Comparison of ENCODE assay signal across 8 cellular contexts in the genomic region with DNA sequence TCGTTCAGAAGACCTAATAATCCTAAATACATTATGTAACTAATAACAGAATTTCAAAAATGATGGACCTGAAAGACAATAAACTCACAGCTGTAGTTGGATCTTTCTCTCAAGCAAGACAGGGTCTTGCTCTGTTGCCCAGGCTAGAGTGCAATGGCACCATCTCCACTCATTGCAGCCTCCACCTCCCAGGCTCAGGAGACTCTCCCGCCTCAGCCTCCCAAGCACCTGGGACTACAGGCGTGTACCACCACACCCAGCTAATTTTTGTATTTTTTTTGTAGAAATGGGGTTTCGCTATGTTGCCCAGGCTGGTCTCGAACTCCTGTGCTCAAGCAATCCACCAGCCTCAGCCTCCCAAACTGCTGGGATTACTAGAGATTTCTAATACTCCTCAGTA. TPM values are rescaled to one million over a fixed set of nuclear protein-coding genes. Genes with fewer than 3 reads are reported as not detected.
DNase-seq lines count a peak whose midpoint lies in the region; ATAC-seq, FAIRE-seq and TF ChIP-seq lines count a peak whose summit lies in the region.
"Not testable (repeated sequence)": the region's sequence is repeated elsewhere in the genome, so short reads cannot be mapped to it uniquely, and the experiment has no call there.
"Had no signal": no experiment of that assay in that cellular context is flagged by ENCODE, and none has a peak within 500 bp of the region (broad histone marks: within the 10 kb centered on the region; RNA-seq: fewer than 3 reads in every experiment).

No MANE protein-coding gene starts in this region.

- H3K4me3 ChIP-seq in HEK293 (ENCODE audit: low read depth, low read length); HepG2 (replicated peaks in 1 of 3; ENCODE audit: insufficient read depth in 1 of 3, low read depth in 2 of 3, low read length in 3 of 3); neutrophil (ENCODE audit: low read depth in 1 of 2, low read length in 1 of 2); psoas muscle: not testable (repeated sequence)

- H3K4me1 Mint-ChIP-seq in activated CD4-positive, alpha-beta T cell treated with anti-CD3 and anti-CD28 coated beads for 36 hours; activated T-cell treated with anti-CD3 and anti-CD28 coated beads, Interleukin-2, amount 50 U/mL, for 24 hours (ENCODE audit: low read depth): not testable (repeated sequence)

- not testable (repeated sequence) for TF ChIP-seq EP300 in HepG2 (IDR thresholded peaks at IDR 0.05; ENCODE audit: low read depth in 2 of 2, low read length in 2 of 2); HepG2 (CRISPR knock-in tag; IDR thresholded peaks at IDR 0.05; ENCODE audit: borderline replicate concordance)

- H3K9me3 Mint-ChIP-seq in activated CD4-positive, alpha-beta T cell treated with anti-CD3 and anti-CD28 coated beads for 36 hours (ENCODE audit: low read depth); activated T-cell treated with anti-CD3 and anti-CD28 coated beads, Interleukin-2, amount 50 U/mL, for 24 hours: not testable (repeated sequence)

- not testable (repeated sequence) for H3K27ac ChIP-seq in HEK293 (ENCODE audit: extremely low read depth, low read depth, low read length); HepG2 (ENCODE audit: extremely low read length, insufficient read depth, low read length)
- H3K27ac ChIP-seq in neutrophil (peak overlapping the region; percentile 84), psoas muscle (peak overlapping the region; percentile 27)

- H3K36me3 ChIP-seq in HEK293 (ENCODE audit: control insufficient read depth in 2 of 2, insufficient read depth in 1 of 2, low read length in 2 of 2) = peaks cover 98 to 99% of the 10 kb centered on the region in 2 experiments
- H3K36me3 ChIP-seq in HepG2 (replicated peaks in 1 of 2; ENCODE audit: control insufficient read depth in 1 of 2, insufficient read depth in 2 of 2, low read length in 2 of 2) = peaks cover 34 to 73% of the 10 kb centered on the region in 2 experiments
- H3K36me3 ChIP-seq in neutrophil = peaks cover 47% of the 10 kb centered on the region
- H3K36me3 ChIP-seq in psoas muscle (ENCODE audit: insufficient read depth in 1 of 2, low read depth in 1 of 2) = peaks cover 22 to 99% of the 10 kb centered on the region in 2 donors

- not testable (repeated sequence) for H3K27me3 ChIP-seq in HepG2 (ENCODE audit: control insufficient read depth in 1 of 2, insufficient read depth in 2 of 2, low read length in 2 of 2); neutrophil; psoas muscle (ENCODE audit: insufficient read depth in 3 of 3, low read length in 2 of 3)

- FAIRE-seq in HepG2 (lab: Jason Lieb, UNC) = not testable (repeated sequence)

- CTCF ChIA-PET in HEK293 (lab: Yijun Ruan, JAX) = interaction anchor here (1.7 kb wide), 1 partner anchor 15 kb away, joined by 5 read pairs; a partner anchor contains a TSS
- CTCF ChIA-PET in activated CD4-positive, alpha-beta T cell treated with anti-CD3 and anti-CD28 coated beads for 36 hours (lab: Charles Lee); HepG2 (lab: Yijun Ruan, JAX; ENCODE audit: low intra/inter-chr PET ratio, low total read pairs): not testable (repeated sequence)

- H3K4me2 ChIP-seq in HepG2 (ENCODE audit: low read depth, low read length) = not testable (repeated sequence)

- not testable (repeated sequence) for DNase-seq in activated CD4-positive, alpha-beta T cell treated with anti-CD3 and anti-CD28 coated beads for 36 hours; activated T-cell treated with anti-CD3 and anti-CD28 coated beads, Interleukin-2, amount 50 U/mL, for 24 hours; HepG2 (ENCODE audit: low spot score); psoas muscle
- DNase-seq in Right ventricle myocardium inferior (ENCODE audit: missing footprints) = peak; percentile 5

- H3K27me3 Mint-ChIP-seq in activated CD4-positive, alpha-beta T cell treated with anti-CD3 and anti-CD28 coated beads for 36 hours; activated T-cell treated with anti-CD3 and anti-CD28 coated beads, Interleukin-2, amount 50 U/mL, for 24 hours: not testable (repeated sequence)

- H3K9me3 ChIP-seq in HEK293 (ENCODE audit: control insufficient read depth, insufficient read depth, low read depth, low read length); HepG2 (ENCODE audit: low read length); neutrophil; psoas muscle: not testable (repeated sequence)

- intact Hi-C loops in activated CD4-positive, alpha-beta T cell treated with anti-CD3 and anti-CD28 coated beads for 36 hours (cut with DNase I, micrococcal nuclease); HepG2 (cut with micrococcal nuclease; ENCODE audit: unreplicated experiment): not testable (repeated sequence)
- intact Hi-C loops in Right ventricle myocardium inferior (cut with DNase I) = loop anchor here (10.0 kb wide), 1 partner anchor 381 kb away; a partner anchor contains a TSS
- intact Hi-C loops in psoas muscle (cut with DNase I) = loop anchor here in 1 of 2 donors (10.0 kb wide), 2 partner anchors 361 to 651 kb away; a partner anchor contains a TSS

- not testable (repeated sequence) for H3K4me1 ChIP-seq in HEK293 (ENCODE audit: control insufficient read depth, insufficient read depth, low read length); HepG2 (ENCODE audit: insufficient read depth, low read length); psoas muscle
- H3K4me1 ChIP-seq in neutrophil (ENCODE audit: control insufficient read depth in 1 of 2, insufficient read depth in 1 of 2, low read depth in 1 of 2, low read length in 1 of 2) = peaks cover 28 to 32% of the 10 kb centered on the region in 2 experiments

- TF ChIP-seq POLR2A in HepG2 (IDR thresholded peaks at IDR 0.05; ENCODE audit: insufficient read depth in 1 of 2, low read depth in 2 of 2, low read length in 2 of 2) = not testable (repeated sequence)

- 97% methylated on average over 5 of the region's 5 CpGs for WGBS in HepG2 (ENCODE audit: low lambda C conversion rate)
- WGBS in psoas muscle, 3 donors = 83 to 89% (median 88%) methylated on average over 5 of the region's 5 CpGs

- H3K27ac Mint-ChIP-seq in activated CD4-positive, alpha-beta T cell treated with anti-CD3 and anti-CD28 coated beads for 36 hours = peak overlapping the region; percentile 47
- peak overlapping the region; percentile 44 for H3K27ac Mint-ChIP-seq in activated T-cell treated with anti-CD3 and anti-CD28 coated beads, Interleukin-2, amount 50 U/mL, for 24 hours

- not testable (repeated sequence) for H4K20me1 ChIP-seq in HepG2 (ENCODE audit: insufficient read depth, low read length)

- POLR2A ChIA-PET in HEK293 (lab: Yijun Ruan, JAX) = interaction anchor here (1.2 to 1.3 kb wide), 2 partner anchors 17 to 20 kb away, joined by 3 read pairs; no protein-coding TSS in a partner anchor
- POLR2A ChIA-PET in activated CD4-positive, alpha-beta T cell treated with anti-CD3 and anti-CD28 coated beads for 36 hours (lab: Charles Lee); HepG2 (lab: Yijun Ruan, JAX): not testable (repeated sequence)

- TF ChIP-seq RAD21 in HepG2 (CRISPR knock-in tag; IDR thresholded peaks at IDR 0.05) = not testable (repeated sequence)

- not testable (repeated sequence) for H3K4me3 Mint-ChIP-seq in activated CD4-positive, alpha-beta T cell treated with anti-CD3 and anti-CD28 coated beads for 36 hours; activated T-cell treated with anti-CD3 and anti-CD28 coated beads, Interleukin-2, amount 50 U/mL, for 24 hours

- H3K79me2 ChIP-seq in HepG2 (ENCODE audit: insufficient read depth, low read length) = not testable (repeated sequence)

- H3K36me3 Mint-ChIP-seq in activated CD4-positive, alpha-beta T cell treated with anti-CD3 and anti-CD28 coated beads for 36 hours (ENCODE audit: low read depth) = peaks cover 60% of the 10 kb centered on the region
- H3K36me3 Mint-ChIP-seq in activated T-cell treated with anti-CD3 and anti-CD28 coated beads, Interleukin-2, amount 50 U/mL, for 24 hours (ENCODE audit: low read depth) = peaks cover 98% of the 10 kb centered on the region

- H2AFZ ChIP-seq in HepG2 (ENCODE audit: low read length) = not testable (repeated sequence)

- TF ChIP-seq CTCF in HEK293 (tag by site-specific recombination; IDR thresholded peaks at IDR 0.05); HepG2 (CRISPR knock-in tag; IDR thresholded peaks at IDR 0.05); neutrophil (IDR thresholded peaks at IDR 0.05); psoas muscle (IDR thresholded peaks at IDR 0.05): not testable (repeated sequence)

- H3K9ac ChIP-seq in HepG2 (ENCODE audit: insufficient read depth, low read depth, low read length) = not testable (repeated sequence)

- ATAC-seq in activated CD4-positive, alpha-beta T cell treated with anti-CD3 and anti-CD28 coated beads for 36 hours; Right ventricle myocardium inferior; HepG2; psoas muscle: not testable (repeated sequence)

- BruUV-seq in HepG2 (replicated peaks; lab: Mats Ljungman, UMichigan) = not testable (repeated sequence)

- in situ Hi-C loops in HepG2 (cut with HindIII; ENCODE audit: extremely low pct_ligation_motif_present, low pct_unique_long_range_greater_than_20kb) = not testable (repeated sequence)

RNA-seq across cellular contexts. Expression of a gene that starts 14.3 kb away (rescaled TPM):
- total RNA-seq in activated CD4-positive, alpha-beta T cell treated with anti-CD3 and anti-CD28 coated beads for 36 hours = 1 to 10 TPM; 2.1 to 2.6 TPM
- 73.0 TPM for total RNA-seq in Right ventricle myocardium inferior
- 4.7 and 6.6 TPM in 2 replicates for total RNA-seq in HepG2 (2016; rRNA removed; fragmentation: Illumina TruSeq; extraction: Trizol)
- 19.7 and 24.4 TPM in 2 replicates for total RNA-seq in HepG2 (2016; cell fraction: cytosol; rRNA removed; fragmentation: Illumina TruSeq; extraction: Trizol; ENCODE audit: low read depth)
- total RNA-seq in HepG2 (2016; cell fraction: insoluble cytoplasmic fraction; rRNA removed; fragmentation: Illumina TruSeq; extraction: Trizol) = 5.0 and 7.1 TPM in 2 replicates
- total RNA-seq in HepG2 (2016; cell fraction: membrane; rRNA removed; fragmentation: Illumina TruSeq; extraction: Trizol) = 13.1 and 14.3 TPM in 2 replicates
- 3.3 and 3.9 TPM in 2 replicates for total RNA-seq in HepG2 (2016; cell fraction: nucleus; rRNA removed; fragmentation: Illumina TruSeq; extraction: Trizol)
- polyA plus RNA-seq in HepG2 (2011; rRNA removed) = 8.1 and 9.4 TPM in 2 replicates
- 4.3 and 6.7 TPM in 2 replicates for polyA plus RNA-seq in HepG2 (2011; cell fraction: cytosol; rRNA removed)
- polyA plus RNA-seq in HepG2 (2011; cell fraction: nucleus; rRNA removed) = 19.2 and 23.3 TPM in 2 replicates
- 4.5 and 5.2 TPM in 2 replicates for polyA plus RNA-seq in HepG2 (2012)
- 24.9 and 29.6 TPM in 2 replicates for polyA plus RNA-seq in HepG2 (2016; cell fraction: cytosol; fragmentation: Illumina TruSeq; extraction: Trizol; ENCODE audit: low read depth)
- polyA plus RNA-seq in HepG2 (2016; cell fraction: insoluble cytoplasmic fraction; fragmentation: Illumina TruSeq; extraction: Trizol; ENCODE audit: low read depth) = 3.9 and 6.6 TPM in 2 replicates
- polyA plus RNA-seq in HepG2 (2016; cell fraction: membrane; fragmentation: Illumina TruSeq; extraction: Trizol; ENCODE audit: low read depth) = 12.1 and 14.0 TPM in 2 replicates
- polyA plus RNA-seq in HepG2 (2016; cell fraction: nucleus; fragmentation: Illumina TruSeq; extraction: Trizol; ENCODE audit: insufficient read depth, low read depth) = 6.7 and 7.6 TPM in 2 replicates
- 5.6 and 7.3 TPM in 2 replicates for polyA minus RNA-seq in HepG2 (2011; rRNA and poly(A)+ RNA removed; ENCODE audit: low replicate concordance)
- 5.0 TPM in 2 replicates for polyA minus RNA-seq in HepG2 (2011; cell fraction: cytosol; rRNA and poly(A)+ RNA removed)
- polyA minus RNA-seq in HepG2 (2011; cell fraction: nucleus; rRNA and poly(A)+ RNA removed) = 6.0 and 9.0 TPM in 2 replicates
- 10 to 100 TPM; 23.3 to 44.5 (median 29.8) TPM for total RNA-seq in psoas muscle
- polyA plus RNA-seq in psoas muscle = 10 to 100 TPM; 26.8 to 49.9 (median 39.1) TPM

RNA-seq across cellular contexts. Expression of a gene that starts 18.4 kb away (rescaled TPM):
- 1 to 10 TPM in 1 of 2 experiments, under 1 TPM in 1; 0.98 to 1.2 TPM for total RNA-seq in activated CD4-positive, alpha-beta T cell treated with anti-CD3 and anti-CD28 coated beads for 36 hours
- 12.4 TPM for total RNA-seq in Right ventricle myocardium inferior
- total RNA-seq in HepG2 (2016; rRNA removed; fragmentation: Illumina TruSeq; extraction: Trizol) = 0.24 TPM in 1 of 2 replicates, not detected in the other
- total RNA-seq in HepG2 (2016; cell fraction: cytosol; rRNA removed; fragmentation: Illumina TruSeq; extraction: Trizol; ENCODE audit: low read depth) = 0.09 TPM in 1 of 2 replicates, not detected in the other
- 0.04 TPM in 1 of 2 replicates, not detected in the other for total RNA-seq in HepG2 (2016; cell fraction: insoluble cytoplasmic fraction; rRNA removed; fragmentation: Illumina TruSeq; extraction: Trizol)
- total RNA-seq in HepG2 (2016; cell fraction: membrane; rRNA removed; fragmentation: Illumina TruSeq; extraction: Trizol) = 0.07 and 0.09 TPM in 2 replicates
- 0.16 and 0.34 TPM in 2 replicates for total RNA-seq in HepG2 (2016; cell fraction: nucleus; rRNA removed; fragmentation: Illumina TruSeq; extraction: Trizol)
- polyA plus RNA-seq in HepG2 (2011; rRNA removed) = 0.71 and 0.72 TPM in 2 replicates
- polyA plus RNA-seq in HepG2 (2011; cell fraction: cytosol; rRNA removed) = 0.17 and 0.25 TPM in 2 replicates
- polyA plus RNA-seq in HepG2 (2011; cell fraction: nucleus; rRNA removed) = 7.1 and 9.1 TPM in 2 replicates
- polyA plus RNA-seq in HepG2 (2012) = 0.39 and 0.59 TPM in 2 replicates
- not detected in 2 replicates for polyA plus RNA-seq in HepG2 (2016; cell fraction: cytosol; fragmentation: Illumina TruSeq; extraction: Trizol; ENCODE audit: low read depth)
- polyA plus RNA-seq in HepG2 (2016; cell fraction: insoluble cytoplasmic fraction; fragmentation: Illumina TruSeq; extraction: Trizol; ENCODE audit: low read depth) = not detected in 2 replicates
- polyA plus RNA-seq in HepG2 (2016; cell fraction: membrane; fragmentation: Illumina TruSeq; extraction: Trizol; ENCODE audit: low read depth) = not detected in 2 replicates
- 0.44 and 0.51 TPM in 2 replicates for polyA plus RNA-seq in HepG2 (2016; cell fraction: nucleus; fragmentation: Illumina TruSeq; extraction: Trizol; ENCODE audit: insufficient read depth, low read depth)
- 0.23 and 0.68 TPM in 2 replicates for polyA minus RNA-seq in HepG2 (2011; rRNA and poly(A)+ RNA removed; ENCODE audit: low replicate concordance)
- polyA minus RNA-seq in HepG2 (2011; cell fraction: cytosol; rRNA and poly(A)+ RNA removed) = not detected in 2 replicates
- 0.99 and 1.5 TPM in 2 replicates for polyA minus RNA-seq in HepG2 (2011; cell fraction: nucleus; rRNA and poly(A)+ RNA removed)
- total RNA-seq in psoas muscle = 1 to 10 TPM; 5.2 to 8.9 (median 6.4) TPM
- 1 to 10 TPM; 2.0 to 4.9 (median 4.1) TPM for polyA plus RNA-seq in psoas muscle

RNA-seq across cellular contexts. Expression of a gene that starts 20.7 kb away (rescaled TPM):
- 100 to 1,000 TPM; 391 to 425 TPM for total RNA-seq in activated CD4-positive, alpha-beta T cell treated with anti-CD3 and anti-CD28 coated beads for 36 hours
- total RNA-seq in Right ventricle myocardium inferior = 120 TPM
- total RNA-seq in HepG2 (2016; rRNA removed; fragmentation: Illumina TruSeq; extraction: Trizol) = 112 and 318 TPM in 2 replicates
- 27.9 and 29.6 TPM in 2 replicates for total RNA-seq in HepG2 (2016; cell fraction: cytosol; rRNA removed; fragmentation: Illumina TruSeq; extraction: Trizol; ENCODE audit: low read depth)
- total RNA-seq in HepG2 (2016; cell fraction: insoluble cytoplasmic fraction; rRNA removed; fragmentation: Illumina TruSeq; extraction: Trizol) = 104 and 284 TPM in 2 replicates
- 59.5 and 61.6 TPM in 2 replicates for total RNA-seq in HepG2 (2016; cell fraction: membrane; rRNA removed; fragmentation: Illumina TruSeq; extraction: Trizol)
- total RNA-seq in HepG2 (2016; cell fraction: nucleus; rRNA removed; fragmentation: Illumina TruSeq; extraction: Trizol) = 124 and 135 TPM in 2 replicates
- 179 and 195 TPM in 2 replicates for polyA plus RNA-seq in HepG2 (2011; rRNA removed)
- polyA plus RNA-seq in HepG2 (2011; cell fraction: cytosol; rRNA removed) = 79.1 and 90.7 TPM in 2 replicates
- 265 and 296 TPM in 2 replicates for polyA plus RNA-seq in HepG2 (2011; cell fraction: nucleus; rRNA removed)
- 129 and 145 TPM in 2 replicates for polyA plus RNA-seq in HepG2 (2012)
- 15.0 and 17.7 TPM in 2 replicates for polyA plus RNA-seq in HepG2 (2016; cell fraction: cytosol; fragmentation: Illumina TruSeq; extraction: Trizol; ENCODE audit: low read depth)
- 300 and 377 TPM in 2 replicates for polyA plus RNA-seq in HepG2 (2016; cell fraction: insoluble cytoplasmic fraction; fragmentation: Illumina TruSeq; extraction: Trizol; ENCODE audit: low read depth)
- 37.4 and 39.7 TPM in 2 replicates for polyA plus RNA-seq in HepG2 (2016; cell fraction: membrane; fragmentation: Illumina TruSeq; extraction: Trizol; ENCODE audit: low read depth)
- polyA plus RNA-seq in HepG2 (2016; cell fraction: nucleus; fragmentation: Illumina TruSeq; extraction: Trizol; ENCODE audit: insufficient read depth, low read depth) = 245 and 257 TPM in 2 replicates
- 401 and 410 TPM in 2 replicates for polyA minus RNA-seq in HepG2 (2011; rRNA and poly(A)+ RNA removed; ENCODE audit: low replicate concordance)
- 275 and 377 TPM in 2 replicates for polyA minus RNA-seq in HepG2 (2011; cell fraction: cytosol; rRNA and poly(A)+ RNA removed)
- 189 and 229 TPM in 2 replicates for polyA minus RNA-seq in HepG2 (2011; cell fraction: nucleus; rRNA and poly(A)+ RNA removed)
- 100 to 1,000 TPM; 218 to 305 (median 223) TPM for total RNA-seq in psoas muscle
- 100 to 1,000 TPM in 1 of 3 donors, 10 to 100 TPM in 2; 84.8 to 138 (median 90.2) TPM for polyA plus RNA-seq in psoas muscle

RNA-seq across cellular contexts. Expression of a gene that starts 35.3 kb away (rescaled TPM):
- 1 to 10 TPM in 1 of 2 experiments, under 1 TPM in 1; 0.76 to 1.1 TPM for total RNA-seq in activated CD4-positive, alpha-beta T cell treated with anti-CD3 and anti-CD28 coated beads for 36 hours
- total RNA-seq in Right ventricle myocardium inferior (5.5 TPM), HepG2 (2016; rRNA removed; fragmentation: Illumina TruSeq; extraction: Trizol) (3.3 and 7.3 TPM in 2 replicates), psoas muscle (10 to 100 TPM; 10.1 to 70.5 (median 30.0) TPM)
- total RNA-seq in HepG2 (2016; cell fraction: cytosol; rRNA removed; fragmentation: Illumina TruSeq; extraction: Trizol; ENCODE audit: low read depth) = 0.97 and 1.3 TPM in 2 replicates
- total RNA-seq in HepG2 (2016; cell fraction: insoluble cytoplasmic fraction; rRNA removed; fragmentation: Illumina TruSeq; extraction: Trizol) = 2.0 and 8.1 TPM in 2 replicates
- total RNA-seq in HepG2 (2016; cell fraction: membrane; rRNA removed; fragmentation: Illumina TruSeq; extraction: Trizol) = 4.2 and 4.8 TPM in 2 replicates
- total RNA-seq in HepG2 (2016; cell fraction: nucleus; rRNA removed; fragmentation: Illumina TruSeq; extraction: Trizol) = 6.5 and 9.2 TPM in 2 replicates
- polyA plus RNA-seq in HepG2 (2011; rRNA removed) (20.0 and 26.7 TPM in 2 replicates), psoas muscle (10 to 100 TPM in 2 of 3 donors, 1 to 10 TPM in 1; 9.5 to 21.7 (median 19.0) TPM)
- polyA plus RNA-seq in HepG2 (2011; cell fraction: cytosol; rRNA removed) = 24.6 and 32.6 TPM in 2 replicates
- 23.0 and 27.0 TPM in 2 replicates for polyA plus RNA-seq in HepG2 (2011; cell fraction: nucleus; rRNA removed)
- 23.6 and 32.7 TPM in 2 replicates for polyA plus RNA-seq in HepG2 (2012)
- polyA plus RNA-seq in HepG2 (2016; cell fraction: cytosol; fragmentation: Illumina TruSeq; extraction: Trizol; ENCODE audit: low read depth) = 1.1 and 1.6 TPM in 2 replicates
- 3.0 and 4.3 TPM in 2 replicates for polyA plus RNA-seq in HepG2 (2016; cell fraction: insoluble cytoplasmic fraction; fragmentation: Illumina TruSeq; extraction: Trizol; ENCODE audit: low read depth)
- 2.7 and 2.9 TPM in 2 replicates for polyA plus RNA-seq in HepG2 (2016; cell fraction: membrane; fragmentation: Illumina TruSeq; extraction: Trizol; ENCODE audit: low read depth)
- 12.1 and 13.4 TPM in 2 replicates for polyA plus RNA-seq in HepG2 (2016; cell fraction: nucleus; fragmentation: Illumina TruSeq; extraction: Trizol; ENCODE audit: insufficient read depth, low read depth)
- 35.9 and 121 TPM in 2 replicates for polyA minus RNA-seq in HepG2 (2011; rRNA and poly(A)+ RNA removed; ENCODE audit: low replicate concordance)
- polyA minus RNA-seq in HepG2 (2011; cell fraction: cytosol; rRNA and poly(A)+ RNA removed) = 22.7 and 26.1 TPM in 2 replicates
- 18.9 and 19.1 TPM in 2 replicates for polyA minus RNA-seq in HepG2 (2011; cell fraction: nucleus; rRNA and poly(A)+ RNA removed)

RNA-seq across cellular contexts. Expression of a gene that starts 46.2 kb away (rescaled TPM):
- total RNA-seq in activated CD4-positive, alpha-beta T cell treated with anti-CD3 and anti-CD28 coated beads for 36 hours = under 1 TPM; 0.30 to 0.39 TPM
- 2.4 TPM for total RNA-seq in Right ventricle myocardium inferior
- total RNA-seq in HepG2 (2016; rRNA removed; fragmentation: Illumina TruSeq; extraction: Trizol) = 0.84 and 1.1 TPM in 2 replicates
- 0.26 and 0.40 TPM in 2 replicates for total RNA-seq in HepG2 (2016; cell fraction: cytosol; rRNA removed; fragmentation: Illumina TruSeq; extraction: Trizol; ENCODE audit: low read depth)
- 0.92 and 1.3 TPM in 2 replicates for total RNA-seq in HepG2 (2016; cell fraction: insoluble cytoplasmic fraction; rRNA removed; fragmentation: Illumina TruSeq; extraction: Trizol)
- total RNA-seq in HepG2 (2016; cell fraction: membrane; rRNA removed; fragmentation: Illumina TruSeq; extraction: Trizol) = 0.86 and 1.1 TPM in 2 replicates
- 0.84 and 0.94 TPM in 2 replicates for total RNA-seq in HepG2 (2016; cell fraction: nucleus; rRNA removed; fragmentation: Illumina TruSeq; extraction: Trizol)
- polyA plus RNA-seq in HepG2 (2011; rRNA removed) = 0.90 and 1.2 TPM in 2 replicates
- polyA plus RNA-seq in HepG2 (2011; cell fraction: cytosol; rRNA removed) = 0.56 and 0.73 TPM in 2 replicates
- polyA plus RNA-seq in HepG2 (2011; cell fraction: nucleus; rRNA removed) = 0.92 and 1.4 TPM in 2 replicates
- polyA plus RNA-seq in HepG2 (2012) = 0.78 and 1.3 TPM in 2 replicates
- 0.23 and 0.25 TPM in 2 replicates for polyA plus RNA-seq in HepG2 (2016; cell fraction: cytosol; fragmentation: Illumina TruSeq; extraction: Trizol; ENCODE audit: low read depth)
- polyA plus RNA-seq in HepG2 (2016; cell fraction: insoluble cytoplasmic fraction; fragmentation: Illumina TruSeq; extraction: Trizol; ENCODE audit: low read depth) = 0.71 and 0.74 TPM in 2 replicates
- polyA plus RNA-seq in HepG2 (2016; cell fraction: membrane; fragmentation: Illumina TruSeq; extraction: Trizol; ENCODE audit: low read depth) = 0.47 and 0.49 TPM in 2 replicates
- 1.4 and 1.5 TPM in 2 replicates for polyA plus RNA-seq in HepG2 (2016; cell fraction: nucleus; fragmentation: Illumina TruSeq; extraction: Trizol; ENCODE audit: insufficient read depth, low read depth)
- 1.6 and 2.6 TPM in 2 replicates for polyA minus RNA-seq in HepG2 (2011; rRNA and poly(A)+ RNA removed; ENCODE audit: low replicate concordance)
- 0.53 and 1.3 TPM in 2 replicates for polyA minus RNA-seq in HepG2 (2011; cell fraction: cytosol; rRNA and poly(A)+ RNA removed)
- polyA minus RNA-seq in HepG2 (2011; cell fraction: nucleus; rRNA and poly(A)+ RNA removed) = 1.3 and 1.6 TPM in 2 replicates
- 1 to 10 TPM; 1.6 to 2.9 (median 1.9) TPM for total RNA-seq in psoas muscle
- polyA plus RNA-seq in psoas muscle = 1 to 10 TPM; 1.1 to 1.4 (median 1.1) TPM
- total RNA-seq: B cell had no signal
